In the genomic region with DNA sequence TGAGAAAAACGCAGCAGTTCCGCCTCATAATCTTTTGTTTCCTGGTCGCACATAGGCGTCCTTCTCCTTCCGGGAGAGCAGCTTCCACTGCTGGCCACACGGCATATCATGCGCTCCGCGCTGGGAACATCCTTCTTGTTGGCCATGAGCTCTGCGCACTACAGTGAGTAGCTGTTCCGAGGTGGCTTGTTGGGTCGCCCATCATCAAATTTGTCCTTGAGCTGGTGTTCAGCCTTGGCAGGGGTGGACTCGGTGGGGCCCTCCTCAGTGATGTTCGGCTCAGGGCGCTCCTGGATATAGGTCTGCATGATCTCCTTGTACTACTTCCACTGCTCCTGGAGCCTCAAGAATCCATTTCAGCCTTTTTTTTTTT, we compare ENCODE assay signal across 1 cellular context.
TF ChIP-seq lines count a peak whose summit lies in the region.

No MANE protein-coding gene starts in this region.

TF ChIP-seq in K562, 482 proteins besides CTCF, POLR2A, EP300 and RAD21 (continued from another document and continues in another):
- TF ChIP-seq, protein P1, sequence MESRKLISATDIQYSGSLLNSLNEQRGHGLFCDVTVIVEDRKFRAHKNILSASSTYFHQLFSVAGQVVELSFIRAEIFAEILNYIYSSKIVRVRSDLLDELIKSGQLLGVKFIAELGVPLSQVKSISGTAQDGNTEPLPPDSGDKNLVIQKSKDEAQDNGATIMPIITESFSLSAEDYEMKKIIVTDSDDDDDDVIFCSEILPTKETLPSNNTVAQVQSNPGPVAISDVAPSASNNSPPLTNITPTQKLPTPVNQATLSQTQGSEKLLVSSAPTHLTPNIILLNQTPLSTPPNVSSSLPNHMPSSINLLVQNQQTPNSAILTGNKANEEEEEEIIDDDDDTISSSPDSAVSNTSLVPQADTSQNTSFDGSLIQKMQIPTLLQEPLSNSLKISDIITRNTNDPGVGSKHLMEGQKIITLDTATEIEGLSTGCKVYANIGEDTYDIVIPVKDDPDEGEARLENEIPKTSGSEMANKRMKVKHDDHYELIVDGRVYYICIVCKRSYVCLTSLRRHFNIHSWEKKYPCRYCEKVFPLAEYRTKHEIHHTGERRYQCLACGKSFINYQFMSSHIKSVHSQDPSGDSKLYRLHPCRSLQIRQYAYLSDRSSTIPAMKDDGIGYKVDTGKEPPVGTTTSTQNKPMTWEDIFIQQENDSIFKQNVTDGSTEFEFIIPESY (CRISPR knock-in tag; IDR thresholded peaks at IDR 0.05) = peak; percentile 79; the same call in 1 of the 2 replicates
- TF ChIP-seq KDM5B (IDR thresholded peaks at IDR 0.05; ENCODE audit: insufficient replicate concordance, low read depth, low read length) = peak; percentile 44
- TF ChIP-seq ZNF184 (CRISPR knock-in tag; IDR thresholded peaks at IDR 0.05) = no peak
- TF ChIP-seq ETV5 (CRISPR knock-in tag; IDR thresholded peaks at IDR 0.05; ENCODE audit: low read depth) = no peak
- TF ChIP-seq, protein P2, sequence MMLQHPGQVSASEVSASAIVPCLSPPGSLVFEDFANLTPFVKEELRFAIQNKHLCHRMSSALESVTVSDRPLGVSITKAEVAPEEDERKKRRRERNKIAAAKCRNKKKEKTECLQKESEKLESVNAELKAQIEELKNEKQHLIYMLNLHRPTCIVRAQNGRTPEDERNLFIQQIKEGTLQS (IDR thresholded peaks at IDR 0.05) = no peak
- TF ChIP-seq, protein P2 (CRISPR knock-in tag; conservative IDR thresholded peaks at IDR 0.05) = no peak
- TF ChIP-seq MEF2A (IDR thresholded peaks at IDR 0.05; ENCODE audit: control insufficient read depth, low read depth, low read length) = no peak
- TF ChIP-seq FOS (IDR thresholded peaks at IDR 0.05; ENCODE audit: extremely low read depth, insufficient read length) = no peak
- 0 out of 2 replicates have a peak, but pooled peaks have one; percentile 4 for TF ChIP-seq DMBX1 (CRISPR knock-in tag; IDR thresholded peaks at IDR 0.05; ENCODE audit: borderline replicate concordance)
- TF ChIP-seq, protein P3, sequence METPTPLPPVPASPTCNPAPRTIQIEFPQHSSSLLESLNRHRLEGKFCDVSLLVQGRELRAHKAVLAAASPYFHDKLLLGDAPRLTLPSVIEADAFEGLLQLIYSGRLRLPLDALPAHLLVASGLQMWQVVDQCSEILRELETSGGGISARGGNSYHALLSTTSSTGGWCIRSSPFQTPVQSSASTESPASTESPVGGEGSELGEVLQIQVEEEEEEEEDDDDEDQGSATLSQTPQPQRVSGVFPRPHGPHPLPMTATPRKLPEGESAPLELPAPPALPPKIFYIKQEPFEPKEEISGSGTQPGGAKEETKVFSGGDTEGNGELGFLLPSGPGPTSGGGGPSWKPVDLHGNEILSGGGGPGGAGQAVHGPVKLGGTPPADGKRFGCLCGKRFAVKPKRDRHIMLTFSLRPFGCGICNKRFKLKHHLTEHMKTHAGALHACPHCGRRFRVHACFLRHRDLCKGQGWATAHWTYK (CRISPR knock-in tag; IDR thresholded peaks at IDR 0.05) = no peak
- no peak for TF ChIP-seq HNRNPH1 (optimal IDR thresholded peaks at IDR 0.05; ENCODE audit: low read depth, low read length)
- TF ChIP-seq, protein P4, sequence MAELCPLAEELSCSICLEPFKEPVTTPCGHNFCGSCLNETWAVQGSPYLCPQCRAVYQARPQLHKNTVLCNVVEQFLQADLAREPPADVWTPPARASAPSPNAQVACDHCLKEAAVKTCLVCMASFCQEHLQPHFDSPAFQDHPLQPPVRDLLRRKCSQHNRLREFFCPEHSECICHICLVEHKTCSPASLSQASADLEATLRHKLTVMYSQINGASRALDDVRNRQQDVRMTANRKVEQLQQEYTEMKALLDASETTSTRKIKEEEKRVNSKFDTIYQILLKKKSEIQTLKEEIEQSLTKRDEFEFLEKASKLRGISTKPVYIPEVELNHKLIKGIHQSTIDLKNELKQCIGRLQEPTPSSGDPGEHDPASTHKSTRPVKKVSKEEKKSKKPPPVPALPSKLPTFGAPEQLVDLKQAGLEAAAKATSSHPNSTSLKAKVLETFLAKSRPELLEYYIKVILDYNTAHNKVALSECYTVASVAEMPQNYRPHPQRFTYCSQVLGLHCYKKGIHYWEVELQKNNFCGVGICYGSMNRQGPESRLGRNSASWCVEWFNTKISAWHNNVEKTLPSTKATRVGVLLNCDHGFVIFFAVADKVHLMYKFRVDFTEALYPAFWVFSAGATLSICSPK (IDR thresholded peaks at IDR 0.05; ENCODE audit: borderline replicate concordance) = no peak
- 0 out of 2 replicates have a peak, but pooled peaks have one; percentile 4 for TF ChIP-seq ERF (CRISPR knock-in tag; IDR thresholded peaks at IDR 0.05)
- TF ChIP-seq HMG20B (CRISPR knock-in tag; IDR thresholded peaks at IDR 0.05) = no peak
- no peak for TF ChIP-seq ZNF239 (CRISPR knock-in tag; IDR thresholded peaks at IDR 0.05)
- no peak for TF ChIP-seq HCFC1 (IDR thresholded peaks at IDR 0.05; ENCODE audit: low read depth, low read length)
- no peak for TF ChIP-seq SMAD3 (CRISPR knock-in tag; conservative IDR thresholded peaks at IDR 0.05)
- no peak for TF ChIP-seq FOXM1 (IDR thresholded peaks at IDR 0.05; ENCODE audit: low read depth)
- TF ChIP-seq FOXM1 (CRISPR knock-in tag; IDR thresholded peaks at IDR 0.05; ENCODE audit: low read depth) = no peak
- TF ChIP-seq, protein P5, sequence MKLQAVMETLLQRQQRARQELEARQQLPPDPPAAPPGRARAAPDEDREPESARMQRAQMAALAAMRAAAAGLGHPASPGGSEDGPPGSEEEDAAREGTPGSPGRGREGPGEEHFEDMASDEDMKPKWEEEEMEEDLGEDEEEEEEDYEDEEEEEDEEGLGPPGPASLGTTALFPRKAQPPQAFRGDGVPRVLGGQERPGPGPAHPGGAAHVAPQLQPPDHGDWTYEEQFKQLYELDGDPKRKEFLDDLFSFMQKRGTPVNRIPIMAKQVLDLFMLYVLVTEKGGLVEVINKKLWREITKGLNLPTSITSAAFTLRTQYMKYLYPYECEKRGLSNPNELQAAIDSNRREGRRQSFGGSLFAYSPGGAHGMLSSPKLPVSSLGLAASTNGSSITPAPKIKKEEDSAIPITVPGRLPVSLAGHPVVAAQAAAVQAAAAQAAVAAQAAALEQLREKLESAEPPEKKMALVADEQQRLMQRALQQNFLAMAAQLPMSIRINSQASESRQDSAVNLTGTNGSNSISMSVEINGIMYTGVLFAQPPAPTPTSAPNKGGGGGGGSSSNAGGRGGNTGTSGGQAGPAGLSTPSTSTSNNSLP (IDR thresholded peaks at IDR 0.05; ENCODE audit: borderline replicate concordance, low read depth, low read length) = no peak
- 0 out of 2 replicates have a peak, but pooled peaks have one; percentile 65 for TF ChIP-seq FOXK1 (CRISPR knock-in tag; IDR thresholded peaks at IDR 0.05; ENCODE audit: borderline replicate concordance)
- no peak for TF ChIP-seq GATAD2B (IDR thresholded peaks at IDR 0.05; ENCODE audit: borderline replicate concordance)
- no peak for TF ChIP-seq SRSF7 (optimal IDR thresholded peaks at IDR 0.05; ENCODE audit: low read depth, low read length)
- 0 out of 2 replicates have a peak, but pooled peaks have one; percentile 5 for TF ChIP-seq MTA1 (IDR thresholded peaks at IDR 0.05; ENCODE audit: borderline replicate concordance)
- no peak for TF ChIP-seq ZNF778 (CRISPR knock-in tag; IDR thresholded peaks at IDR 0.05)
- TF ChIP-seq, protein P6, sequence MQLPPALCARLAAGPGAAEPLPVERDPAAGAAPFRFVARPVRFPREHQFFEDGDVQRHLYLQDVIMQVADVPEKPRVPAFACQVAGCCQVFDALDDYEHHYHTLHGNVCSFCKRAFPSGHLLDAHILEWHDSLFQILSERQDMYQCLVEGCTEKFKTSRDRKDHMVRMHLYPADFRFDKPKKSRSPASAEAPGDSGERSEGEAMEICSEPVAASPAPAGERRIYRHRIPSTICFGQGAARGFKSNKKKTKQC (CRISPR knock-in tag; IDR thresholded peaks at IDR 0.05) = no peak
- no peak for TF ChIP-seq GATA2 (CRISPR knock-in tag; IDR thresholded peaks at IDR 0.05)
- TF ChIP-seq MTA3 (IDR thresholded peaks at IDR 0.05; ENCODE audit: borderline replicate concordance) = no peak
- no peak for TF ChIP-seq ZC3H4 (CRISPR knock-in tag; IDR thresholded peaks at IDR 0.05; ENCODE audit: borderline replicate concordance)
- TF ChIP-seq, protein P7, sequence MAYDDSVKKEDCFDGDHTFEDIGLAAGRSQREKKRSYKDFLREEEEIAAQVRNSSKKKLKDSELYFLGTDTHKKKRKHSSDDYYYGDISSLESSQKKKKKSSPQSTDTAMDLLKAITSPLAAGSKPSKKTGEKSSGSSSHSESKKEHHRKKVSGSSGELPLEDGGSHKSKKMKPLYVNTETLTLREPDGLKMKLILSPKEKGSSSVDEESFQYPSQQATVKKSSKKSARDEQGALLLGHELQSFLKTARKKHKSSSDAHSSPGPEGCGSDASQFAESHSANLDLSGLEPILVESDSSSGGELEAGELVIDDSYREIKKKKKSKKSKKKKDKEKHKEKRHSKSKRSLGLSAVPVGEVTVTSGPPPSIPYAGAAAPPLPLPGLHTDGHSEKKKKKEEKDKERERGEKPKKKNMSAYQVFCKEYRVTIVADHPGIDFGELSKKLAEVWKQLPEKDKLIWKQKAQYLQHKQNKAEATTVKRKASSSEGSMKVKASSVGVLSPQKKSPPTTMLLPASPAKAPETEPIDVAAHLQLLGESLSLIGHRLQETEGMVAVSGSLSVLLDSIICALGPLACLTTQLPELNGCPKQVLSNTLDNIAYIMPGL (CRISPR knock-in tag; IDR thresholded peaks at IDR 0.05) = no peak
- no peak for TF ChIP-seq ZNF696 (CRISPR knock-in tag; conservative IDR thresholded peaks at IDR 0.05)
- no peak for TF ChIP-seq KLF16 (IDR thresholded peaks at IDR 0.05)
- TF ChIP-seq, protein P8, sequence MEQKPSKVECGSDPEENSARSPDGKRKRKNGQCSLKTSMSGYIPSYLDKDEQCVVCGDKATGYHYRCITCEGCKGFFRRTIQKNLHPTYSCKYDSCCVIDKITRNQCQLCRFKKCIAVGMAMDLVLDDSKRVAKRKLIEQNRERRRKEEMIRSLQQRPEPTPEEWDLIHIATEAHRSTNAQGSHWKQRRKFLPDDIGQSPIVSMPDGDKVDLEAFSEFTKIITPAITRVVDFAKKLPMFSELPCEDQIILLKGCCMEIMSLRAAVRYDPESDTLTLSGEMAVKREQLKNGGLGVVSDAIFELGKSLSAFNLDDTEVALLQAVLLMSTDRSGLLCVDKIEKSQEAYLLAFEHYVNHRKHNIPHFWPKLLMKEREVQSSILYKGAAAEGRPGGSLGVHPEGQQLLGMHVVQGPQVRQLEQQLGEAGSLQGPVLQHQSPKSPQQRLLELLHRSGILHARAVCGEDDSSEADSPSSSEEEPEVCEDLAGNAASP (IDR thresholded peaks at IDR 0.05) = no peak
- TF ChIP-seq, protein P9, sequence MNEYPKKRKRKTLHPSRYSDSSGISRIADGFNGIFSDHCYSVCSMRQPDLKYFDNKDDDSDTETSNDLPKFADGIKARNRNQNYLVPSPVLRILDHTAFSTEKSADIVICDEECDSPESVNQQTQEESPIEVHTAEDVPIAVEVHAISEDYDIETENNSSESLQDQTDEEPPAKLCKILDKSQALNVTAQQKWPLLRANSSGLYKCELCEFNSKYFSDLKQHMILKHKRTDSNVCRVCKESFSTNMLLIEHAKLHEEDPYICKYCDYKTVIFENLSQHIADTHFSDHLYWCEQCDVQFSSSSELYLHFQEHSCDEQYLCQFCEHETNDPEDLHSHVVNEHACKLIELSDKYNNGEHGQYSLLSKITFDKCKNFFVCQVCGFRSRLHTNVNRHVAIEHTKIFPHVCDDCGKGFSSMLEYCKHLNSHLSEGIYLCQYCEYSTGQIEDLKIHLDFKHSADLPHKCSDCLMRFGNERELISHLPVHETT (CRISPR knock-in tag; conservative IDR thresholded peaks at IDR 0.05 in 1 of 2, IDR thresholded peaks at IDR 0.05 in 1 of 2) = no peak
- TF ChIP-seq ZFP1 (CRISPR knock-in tag; IDR thresholded peaks at IDR 0.05) = no peak
- no peak for TF ChIP-seq FOXA1 (IDR thresholded peaks at IDR 0.05; ENCODE audit: borderline replicate concordance)
- no peak for TF ChIP-seq BCL6 (CRISPR knock-in tag; IDR thresholded peaks at IDR 0.05)
- TF ChIP-seq, protein P10, sequence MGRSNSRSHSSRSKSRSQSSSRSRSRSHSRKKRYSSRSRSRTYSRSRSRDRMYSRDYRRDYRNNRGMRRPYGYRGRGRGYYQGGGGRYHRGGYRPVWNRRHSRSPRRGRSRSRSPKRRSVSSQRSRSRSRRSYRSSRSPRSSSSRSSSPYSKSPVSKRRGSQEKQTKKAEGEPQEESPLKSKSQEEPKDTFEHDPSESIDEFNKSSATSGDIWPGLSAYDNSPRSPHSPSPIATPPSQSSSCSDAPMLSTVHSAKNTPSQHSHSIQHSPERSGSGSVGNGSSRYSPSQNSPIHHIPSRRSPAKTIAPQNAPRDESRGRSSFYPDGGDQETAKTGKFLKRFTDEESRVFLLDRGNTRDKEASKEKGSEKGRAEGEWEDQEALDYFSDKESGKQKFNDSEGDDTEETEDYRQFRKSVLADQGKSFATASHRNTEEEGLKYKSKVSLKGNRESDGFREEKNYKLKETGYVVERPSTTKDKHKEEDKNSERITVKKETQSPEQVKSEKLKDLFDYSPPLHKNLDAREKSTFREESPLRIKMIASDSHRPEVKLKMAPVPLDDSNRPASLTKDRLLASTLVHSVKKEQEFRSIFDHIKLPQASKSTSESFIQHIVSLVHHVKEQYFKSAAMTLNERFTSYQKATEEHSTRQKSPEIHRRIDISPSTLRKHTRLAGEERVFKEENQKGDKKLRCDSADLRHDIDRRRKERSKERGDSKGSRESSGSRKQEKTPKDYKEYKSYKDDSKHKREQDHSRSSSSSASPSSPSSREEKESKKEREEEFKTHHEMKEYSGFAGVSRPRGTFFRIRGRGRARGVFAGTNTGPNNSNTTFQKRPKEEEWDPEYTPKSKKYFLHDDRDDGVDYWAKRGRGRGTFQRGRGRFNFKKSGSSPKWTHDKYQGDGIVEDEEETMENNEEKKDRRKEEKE (IDR thresholded peaks at IDR 0.05; ENCODE audit: borderline replicate concordance in 1 of 2, control insufficient read depth in 1 of 2, low read depth in 2 of 2, low read length in 1 of 2) = no peak
- TF ChIP-seq, protein P11, sequence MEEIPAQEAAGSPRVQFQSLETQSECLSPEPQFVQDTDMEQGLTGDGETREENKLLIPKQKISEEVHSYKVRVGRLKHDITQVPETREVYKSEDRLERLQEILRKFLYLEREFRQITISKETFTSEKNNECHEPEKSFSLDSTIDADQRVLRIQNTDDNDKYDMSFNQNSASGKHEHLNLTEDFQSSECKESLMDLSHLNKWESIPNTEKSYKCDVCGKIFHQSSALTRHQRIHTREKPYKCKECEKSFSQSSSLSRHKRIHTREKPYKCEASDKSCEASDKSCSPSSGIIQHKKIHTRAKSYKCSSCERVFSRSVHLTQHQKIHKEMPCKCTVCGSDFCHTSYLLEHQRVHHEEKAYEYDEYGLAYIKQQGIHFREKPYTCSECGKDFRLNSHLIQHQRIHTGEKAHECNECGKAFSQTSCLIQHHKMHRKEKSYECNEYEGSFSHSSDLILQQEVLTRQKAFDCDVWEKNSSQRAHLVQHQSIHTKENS (CRISPR knock-in tag; IDR thresholded peaks at IDR 0.05) = no peak
- no peak for TF ChIP-seq KLF1 (tag; IDR thresholded peaks at IDR 0.05)
- no peak for TF ChIP-seq CCNT2 (IDR thresholded peaks at IDR 0.05; ENCODE audit: borderline replicate concordance, extremely low read depth, insufficient read length, low read depth, low read length)
- no peak for TF ChIP-seq TAL1 (IDR thresholded peaks at IDR 0.05)
- TF ChIP-seq TCF3 (CRISPR knock-in tag; IDR thresholded peaks at IDR 0.05) = no peak
- TF ChIP-seq NFE2L1 (tag; IDR thresholded peaks at IDR 0.05; ENCODE audit: borderline replicate concordance, low read depth) = no peak
- TF ChIP-seq POLR2AphosphoS5 (IDR thresholded peaks at IDR 0.05; ENCODE audit: control insufficient read depth, insufficient read depth, low read depth, low read length) = no peak
- no peak for TF ChIP-seq U2AF1 (optimal IDR thresholded peaks at IDR 0.05; ENCODE audit: low read depth, low read length)
